ENCODE assay signal across 8 cellular contexts in the genomic region with DNA sequence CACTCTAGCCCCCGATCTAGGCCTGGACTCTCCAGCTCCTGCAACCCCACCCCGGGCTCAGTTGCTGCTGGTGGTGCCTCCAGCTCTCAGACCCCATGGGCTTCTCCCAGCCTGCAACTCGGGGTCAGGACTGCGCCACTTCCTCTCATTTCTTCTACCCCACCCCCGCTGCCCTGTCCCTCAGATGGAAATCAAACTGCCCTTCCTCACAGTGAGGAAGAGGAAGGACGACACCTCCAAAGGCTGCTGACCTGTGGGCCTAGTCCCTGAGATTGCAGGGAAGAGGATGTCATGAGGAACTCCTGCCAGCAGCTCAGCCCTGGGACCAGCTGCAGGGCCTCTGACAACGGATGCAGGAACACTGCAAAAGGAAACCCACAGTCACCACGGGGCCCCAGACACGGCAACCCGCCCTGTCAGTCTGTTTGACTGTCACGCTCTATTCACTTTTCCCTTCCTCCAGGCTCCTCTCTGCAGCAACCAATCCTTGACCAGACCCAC. TPM values are rescaled to one million over a fixed set of nuclear protein-coding genes. Genes with fewer than 3 reads are reported as not detected.
DNase-seq lines count a peak whose midpoint lies in the region; ATAC-seq, FAIRE-seq and TF ChIP-seq lines count a peak whose summit lies in the region.

No MANE protein-coding gene starts in this region.

- H3K27ac ChIP-seq in liver (ENCODE audit: low read depth in 1 of 2, low read length in 2 of 2) (peak overlapping the region; percentile 35 to 58), HepG2 (ENCODE audit: extremely low read length, insufficient read depth, low read length) (no peak overlapping the region), heart right ventricle (peak overlapping the region; percentile 7 to 89 (median 85))

- in situ Hi-C loops in HepG2 (cut with HindIII; ENCODE audit: extremely low pct_ligation_motif_present, low pct_unique_long_range_greater_than_20kb): loop anchor here (25.0 kb wide), 1 partner anchor 294 kb away; no protein-coding TSS in a partner anchor

- H3K27me3 ChIP-seq in liver (ENCODE audit: control insufficient read depth in 4 of 4, insufficient read depth in 4 of 4, low read length in 3 of 4) (no peaks in the 10 kb centered on the region), HepG2 (ENCODE audit: control insufficient read depth in 1 of 2, insufficient read depth in 2 of 2, low read length in 2 of 2) (no peaks in the 10 kb centered on the region), heart right ventricle (no peaks in the 10 kb centered on the region)

- TF ChIP-seq EP300 in HepG2 (IDR thresholded peaks at IDR 0.05; ENCODE audit: low read depth in 2 of 2, low read length in 2 of 2) (no peak), HepG2 (CRISPR knock-in tag; IDR thresholded peaks at IDR 0.05; ENCODE audit: borderline replicate concordance) (no peak)

- peaks cover 78% of the 10 kb centered on the region for H4K20me1 ChIP-seq in HepG2 (ENCODE audit: insufficient read depth, low read length)

- no peak overlapping the region for H3K4me2 ChIP-seq in HepG2 (ENCODE audit: low read depth, low read length)

- DNase-seq in HepG2 (ENCODE audit: low spot score): no peak
- peak; percentile 39 for DNase-seq in LHCN-M2 (ENCODE audit: low read depth)
- peak; percentile 66 for DNase-seq in activated T-cell treated with anti-CD3 and anti-CD28 coated beads, Interleukin-2, amount 50 U/mL, for 1 hour
- no peak for DNase-seq in heart right ventricle
- peak; percentile 58 for DNase-seq in stimulated activated CD4-positive, alpha-beta T cell treated with anti-CD3 and anti-CD28 coated beads, Interleukin-4, amount 100 ng/mL, for 1 hour
- DNase-seq in NCI-H524 (lab: John Stamatoyannopoulos, UW): no peak
- no peak for DNase-seq in D721Med (ENCODE audit: insufficient read length, low spot score)

- peaks cover 85% of the 10 kb centered on the region for H3K79me2 ChIP-seq in HepG2 (ENCODE audit: insufficient read depth, low read length)

- intact Hi-C loops in HepG2 (cut with micrococcal nuclease; ENCODE audit: unreplicated experiment): no loop called here
- intact Hi-C loops in heart right ventricle (cut with DNase I): loop anchor here in 1 of 10 donors (5.0 kb wide), 1 partner anchor 79 kb away; no protein-coding TSS in a partner anchor

- H3K9ac ChIP-seq in liver (ENCODE audit: low read depth in 1 of 2, low read length in 2 of 2): no peak overlapping the region
- no peak overlapping the region for H3K9ac ChIP-seq in HepG2 (ENCODE audit: insufficient read depth, low read depth, low read length)

- no peak for ATAC-seq in HepG2
- peak in 6 of 8 donors; percentile 10 to 24 (median 16) for ATAC-seq in heart right ventricle

- H2AFZ ChIP-seq in HepG2 (ENCODE audit: low read length): no peak overlapping the region

- no TSS peak for BruUV-seq in HepG2 (replicated peaks; lab: Mats Ljungman, UMichigan)

- FAIRE-seq in HepG2 (lab: Jason Lieb, UNC) (no peak), D721Med (lab: Jason Lieb, UNC) (no peak)

- TF ChIP-seq RAD21 in liver (IDR thresholded peaks at IDR 0.05) (no peak), HepG2 (CRISPR knock-in tag; IDR thresholded peaks at IDR 0.05) (no peak)

- TF ChIP-seq CTCF in liver (IDR thresholded peaks at IDR 0.05; ENCODE audit: low read depth, low read length, missing input control) (no peak), HepG2 (CRISPR knock-in tag; IDR thresholded peaks at IDR 0.05) (no peak), heart right ventricle (IDR thresholded peaks at IDR 0.05) (no peak), D721Med (IDR thresholded peaks at IDR 0.05; ENCODE audit: insufficient read depth, missing control alignments) (no peak)

- H3K4me1 ChIP-seq in liver (ENCODE audit: control insufficient read depth in 4 of 4, insufficient read depth in 4 of 4, low read length in 3 of 4) (peaks cover 28 to 94% (median 82%) of the 10 kb centered on the region in 4 donors), HepG2 (ENCODE audit: insufficient read depth, low read length) (peaks cover 87% of the 10 kb centered on the region), heart right ventricle (peaks cover 78 to 100% (median 98%) of the 10 kb centered on the region in 9 donors)

- TF ChIP-seq POLR2A in HepG2 (IDR thresholded peaks at IDR 0.05; ENCODE audit: insufficient read depth in 1 of 2, low read depth in 2 of 2, low read length in 2 of 2): no peak

- CTCF ChIA-PET in HepG2 (lab: Yijun Ruan, JAX; ENCODE audit: low intra/inter-chr PET ratio, low total read pairs): no interaction called here

- POLR2A ChIA-PET in HepG2 (lab: Yijun Ruan, JAX): interaction anchor here (1.5 to 3.9 kb wide), 2 partner anchors 10 to 16 kb away, joined by 3 to 26 read pairs; a partner anchor contains a TSS

- 70% methylated on average over 11 of the region's 11 CpGs for WGBS in liver
- 81% methylated on average over 11 of the region's 11 CpGs for WGBS in HepG2 (ENCODE audit: low lambda C conversion rate)
- WGBS in heart right ventricle, 2 donors: 28 to 41% methylated on average over 11 of the region's 11 CpGs

- H3K4me3 ChIP-seq in liver (ENCODE audit: low read depth in 1 of 3, low read length in 3 of 3) (no peak overlapping the region), HepG2 (replicated peaks in 1 of 3; ENCODE audit: insufficient read depth in 1 of 3, low read depth in 2 of 3, low read length in 3 of 3) (no peak overlapping the region), heart right ventricle (peak overlapping the region in 1 of 10 donors; percentile 1)

- no peaks in the 10 kb centered on the region for H3K9me3 ChIP-seq in liver (ENCODE audit: control insufficient read depth in 4 of 4, low read length in 3 of 4)
- no peaks in the 10 kb centered on the region for H3K9me3 ChIP-seq in HepG2 (ENCODE audit: low read length)
- no peaks in the 10 kb centered on the region for H3K9me3 ChIP-seq in heart right ventricle

- H3K36me3 ChIP-seq in liver (ENCODE audit: control insufficient read depth in 4 of 4, insufficient read depth in 3 of 4, low read depth in 1 of 4, low read length in 3 of 4): peaks cover 0 to 14% (median 4%) of the 10 kb centered on the region in 4 donors
- peaks cover 2 to 15% of the 10 kb centered on the region in 2 experiments; a peak in 4 of 5 replicates for H3K36me3 ChIP-seq in HepG2 (replicated peaks in 1 of 2; ENCODE audit: control insufficient read depth in 1 of 2, insufficient read depth in 2 of 2, low read length in 2 of 2)
- H3K36me3 ChIP-seq in heart right ventricle: peaks cover 0 to 26% (median 13%) of the 10 kb centered on the region in 9 donors

TF ChIP-seq in liver, 16 proteins besides CTCF, POLR2A, EP300 and RAD21 (continues in another document):
- TF ChIP-seq TAF1 (conservative IDR thresholded peaks at IDR 0.05) (no peak), GABPA (IDR thresholded peaks at IDR 0.05 in 1 of 2, conservative IDR thresholded peaks at IDR 0.05 in 1 of 2) (no peak), RXRA (IDR thresholded peaks at IDR 0.05) (peak in 1 of 2 donors; percentile 12), JUND (IDR thresholded peaks at IDR 0.05) (no peak), NR2F2 (IDR thresholded peaks at IDR 0.05) (peak; percentile 87), HNF4A (conservative IDR thresholded peaks at IDR 0.05) (no peak), FOXA2 (IDR thresholded peaks at IDR 0.05) (no peak)

TF ChIP-seq in HepG2, 621 proteins besides CTCF, POLR2A, EP300 and RAD21 (continues in another document):
- TF ChIP-seq HNRNPUL1 (IDR thresholded peaks at IDR 0.05; ENCODE audit: low read depth, low read length): no peak
- no peak for TF ChIP-seq ZNF720 (CRISPR knock-in tag; IDR thresholded peaks at IDR 0.05)
- no peak for TF ChIP-seq ZNF746 (CRISPR knock-in tag; IDR thresholded peaks at IDR 0.05)
- no peak for TF ChIP-seq FOXO1 (CRISPR knock-in tag; IDR thresholded peaks at IDR 0.05)
- TF ChIP-seq, protein P1, sequence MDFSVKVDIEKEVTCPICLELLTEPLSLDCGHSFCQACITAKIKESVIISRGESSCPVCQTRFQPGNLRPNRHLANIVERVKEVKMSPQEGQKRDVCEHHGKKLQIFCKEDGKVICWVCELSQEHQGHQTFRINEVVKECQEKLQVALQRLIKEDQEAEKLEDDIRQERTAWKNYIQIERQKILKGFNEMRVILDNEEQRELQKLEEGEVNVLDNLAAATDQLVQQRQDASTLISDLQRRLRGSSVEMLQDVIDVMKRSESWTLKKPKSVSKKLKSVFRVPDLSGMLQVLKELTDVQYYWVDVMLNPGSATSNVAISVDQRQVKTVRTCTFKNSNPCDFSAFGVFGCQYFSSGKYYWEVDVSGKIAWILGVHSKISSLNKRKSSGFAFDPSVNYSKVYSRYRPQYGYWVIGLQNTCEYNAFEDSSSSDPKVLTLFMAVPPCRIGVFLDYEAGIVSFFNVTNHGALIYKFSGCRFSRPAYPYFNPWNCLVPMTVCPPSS (IDR thresholded peaks at IDR 0.05): no peak
- TF ChIP-seq ZSCAN25 (CRISPR knock-in tag; IDR thresholded peaks at IDR 0.05): no peak
- no peak for TF ChIP-seq ZNF256 (CRISPR knock-in tag; conservative IDR thresholded peaks at IDR 0.05)

RNA-seq across cellular contexts. Expression of a gene that starts 29.3 kb away (rescaled TPM):
- total RNA-seq in liver (10 to 100 TPM in 1 of 2 donors, 1 to 10 TPM in 1; 2.3 to 10.4 TPM), HepG2 (2016; rRNA removed; fragmentation: Illumina TruSeq; extraction: Trizol) (8.3 and 10.7 TPM in 2 replicates), LHCN-M2 (2014; rRNA removed) (19.2 and 22.0 TPM in 2 replicates), heart right ventricle (10 to 100 TPM; 13.9 to 30.8 (median 23.6) TPM)
- polyA plus RNA-seq in liver (1 to 10 TPM; 2.8 to 4.0 TPM), HepG2 (2011; rRNA removed) (6.6 and 7.0 TPM in 2 replicates), heart right ventricle (10 to 100 TPM in 1 of 2 donors, 1 to 10 TPM in 1; 6.6 to 15.7 TPM)
- 1.8 and 1.9 TPM in 2 replicates for total RNA-seq in HepG2 (2016; cell fraction: cytosol; rRNA removed; fragmentation: Illumina TruSeq; extraction: Trizol; ENCODE audit: low read depth)
- total RNA-seq in HepG2 (2016; cell fraction: insoluble cytoplasmic fraction; rRNA removed; fragmentation: Illumina TruSeq; extraction: Trizol): 8.5 and 12.1 TPM in 2 replicates
- total RNA-seq in HepG2 (2016; cell fraction: membrane; rRNA removed; fragmentation: Illumina TruSeq; extraction: Trizol): 7.8 and 8.3 TPM in 2 replicates
- 8.6 and 9.7 TPM in 2 replicates for total RNA-seq in HepG2 (2016; cell fraction: nucleus; rRNA removed; fragmentation: Illumina TruSeq; extraction: Trizol)
- 5.3 and 6.7 TPM in 2 replicates for polyA plus RNA-seq in HepG2 (2011; cell fraction: cytosol; rRNA removed)
- polyA plus RNA-seq in HepG2 (2011; cell fraction: nucleus; rRNA removed): 6.4 and 7.7 TPM in 2 replicates
- 14.1 and 14.8 TPM in 2 replicates for polyA plus RNA-seq in HepG2 (2012)
- polyA plus RNA-seq in HepG2 (2016; cell fraction: cytosol; fragmentation: Illumina TruSeq; extraction: Trizol; ENCODE audit: low read depth): 2.5 and 2.9 TPM in 2 replicates
- polyA plus RNA-seq in HepG2 (2016; cell fraction: insoluble cytoplasmic fraction; fragmentation: Illumina TruSeq; extraction: Trizol; ENCODE audit: low read depth): 18.3 and 20.9 TPM in 2 replicates
- 7.0 and 8.6 TPM in 2 replicates for polyA plus RNA-seq in HepG2 (2016; cell fraction: membrane; fragmentation: Illumina TruSeq; extraction: Trizol; ENCODE audit: low read depth)
- polyA plus RNA-seq in HepG2 (2016; cell fraction: nucleus; fragmentation: Illumina TruSeq; extraction: Trizol; ENCODE audit: insufficient read depth, low read depth): 17.9 and 18.6 TPM in 2 replicates
- 5.1 and 5.4 TPM in 2 replicates for polyA minus RNA-seq in HepG2 (2011; rRNA and poly(A)+ RNA removed; ENCODE audit: low replicate concordance)
- polyA minus RNA-seq in HepG2 (2011; cell fraction: cytosol; rRNA and poly(A)+ RNA removed): 5.6 and 6.3 TPM in 2 replicates
- polyA minus RNA-seq in HepG2 (2011; cell fraction: nucleus; rRNA and poly(A)+ RNA removed): 4.8 and 7.0 TPM in 2 replicates
- polyA plus RNA-seq in LHCN-M2 (2012): 64.2 TPM

Comparison
In these comparisons a context has a peak if more than half of its experiments do, and no peak if none do; other contexts are left out.
1. DNase-seq: peak in LHCN-M2 (single experiment), activated T-cell treated with anti-CD3 and anti-CD28 coated beads, Interleukin-2, amount 50 U/mL, for 1 hour (single experiment) and stimulated activated CD4-positive, alpha-beta T cell treated with anti-CD3 and anti-CD28 coated beads, Interleukin-4, amount 100 ng/mL, for 1 hour (single experiment); none in HepG2 (single experiment), heart right ventricle (0 of 2), NCI-H524 (0 of 2) and D721Med (single experiment).